In the genomic region with DNA sequence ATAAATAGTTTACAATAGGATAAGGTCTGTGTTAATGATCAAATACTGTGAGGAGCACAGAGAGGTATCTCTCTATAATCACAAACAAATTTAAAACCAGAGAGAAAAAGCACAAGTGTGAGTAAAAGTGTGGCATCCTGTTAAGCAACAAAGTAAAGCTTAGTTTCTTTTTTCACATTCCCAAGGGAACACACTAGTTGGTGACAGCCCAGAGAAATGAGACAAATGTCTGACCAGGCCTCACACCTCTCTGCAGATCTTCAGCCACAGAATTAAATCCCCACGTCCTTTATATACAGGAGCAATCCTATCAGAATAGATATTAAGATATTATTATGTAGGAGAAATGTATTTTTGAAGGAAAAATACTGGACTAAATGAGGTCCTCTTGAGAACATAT, we compare ENCODE assay signal across 15 cellular contexts. TPM values are rescaled to one million over a fixed set of nuclear protein-coding genes. Genes with fewer than 3 reads are reported as not detected.
A peak's percentile ranks its signal among the peaks of the same experiment; 100 is the strongest.
DNase-seq lines count a peak whose midpoint lies in the region; ATAC-seq and TF ChIP-seq lines count a peak whose summit lies in the region.
"Had no signal": no experiment of that assay in that cellular context is flagged by ENCODE, and none has a peak within 500 bp of the region (broad histone marks: within the 10 kb centered on the region; RNA-seq: fewer than 3 reads in every experiment).

No MANE protein-coding gene starts in this region.

- DNase-seq in left ventricle myocardium inferior (no peak), left cardiac atrium (no peak), esophagus muscularis mucosa (ENCODE audit: extremely low spot score) (no peak), osteocyte (ENCODE audit: extremely low spot score, unreplicated experiment) (no peak), vagina (ENCODE audit: extremely low spot score in 2 of 2) (no peak), 8988T (no peak)
- DNase-seq: ACHN; Kasumi-1; NCI-H2171 treated with DMSO at 0.1 percent for 48 hours; stimulated activated CD4-positive, alpha-beta T cell treated with anti-CD3 and anti-CD28 coated beads, Interleukin-2, amount 100 ng/mL, for 48 hours; T1000 had no signal

- H3K27me3 ChIP-seq in left ventricle myocardium inferior (ENCODE audit: low read depth) (peaks cover 29% of the 10 kb centered on the region), esophagus muscularis mucosa (no peaks in the 10 kb centered on the region), vagina (no peaks in the 10 kb centered on the region)

- H3K4me1 ChIP-seq in left ventricle myocardium inferior (peaks cover 66% of the 10 kb centered on the region), esophagus muscularis mucosa (peaks cover 3 to 66% (median 62%) of the 10 kb centered on the region in 4 donors), vagina (peaks cover 27% of the 10 kb centered on the region)

- ATAC-seq in left cardiac atrium (no peak), HG03354 (IDR thresholded peaks at IDR 0.05; ENCODE audit: poor library complexity, severe bottlenecking, unreplicated experiment) (no peak), GM19324 (IDR thresholded peaks at IDR 0.05; ENCODE audit: low FRiP score, unreplicated experiment) (no peak)
- ATAC-seq: Panc1 had no signal

- intact Hi-C loops in left ventricle myocardium inferior (cut with micrococcal nuclease) (loop anchor here (10.0 kb wide), 1 partner anchor 108 kb away; no protein-coding TSS in a partner anchor), left cardiac atrium (cut with DNase I) (loop anchor here (5.0 to 10.0 kb wide), 4 partner anchors 152 to 285 kb away; no protein-coding TSS in a partner anchor), esophagus muscularis mucosa (cut with DNase I) (loop anchor here (5.0 to 10.0 kb wide), 4 partner anchors 115 to 288 kb away; no protein-coding TSS in a partner anchor), vagina (cut with DNase I) (loop anchor here (10.0 kb wide), 1 partner anchor 98 kb away; no protein-coding TSS in a partner anchor)

- H3K9me3 ChIP-seq in left ventricle myocardium inferior (replicated peaks), result no peaks in the 10 kb centered on the region
- H3K9me3 ChIP-seq in esophagus muscularis mucosa, result no peaks in the 10 kb centered on the region
- H3K9me3 ChIP-seq in vagina, result no peaks in the 10 kb centered on the region

- TF ChIP-seq CTCF in left ventricle myocardium inferior (IDR thresholded peaks at IDR 0.05; ENCODE audit: borderline replicate concordance) (no peak), esophagus muscularis mucosa (IDR thresholded peaks at IDR 0.05) (no peak), osteocyte (IDR thresholded peaks at IDR 0.05) (no peak), vagina (IDR thresholded peaks at IDR 0.05) (no peak)

- H3K27ac Mint-ChIP-seq in osteocyte (ENCODE audit: unreplicated experiment), result peak overlapping the region; percentile 89
- H3K27ac Mint-ChIP-seq: stimulated activated naive CD8-positive, alpha-beta T cell treated with anti-CD3 and anti-CD28 coated beads, Interleukin-15, Interleukin-2, amounts not matched to agents 100 ng/mL and 50 ng/mL, for 24 hours had no signal

- H3K4me3 ChIP-seq in left ventricle myocardium inferior (peak overlapping the region; percentile 97), esophagus muscularis mucosa (peak overlapping the region; percentile 90 to 93 (median 92)), vagina (peak overlapping the region; percentile 61 to 84)

- H3K27ac ChIP-seq in left ventricle myocardium inferior (replicated peaks), result peak overlapping the region; percentile 92
- H3K27ac ChIP-seq in esophagus muscularis mucosa (replicated peaks in 1 of 4), result peak overlapping the region; percentile 92 to 96 (median 95)
- peak overlapping the region; percentile 93 for H3K27ac ChIP-seq in vagina

- H3K4me3 Mint-ChIP-seq in osteocyte (ENCODE audit: unreplicated experiment), result peak overlapping the region; percentile 88
- H3K4me3 Mint-ChIP-seq: stimulated activated naive CD8-positive, alpha-beta T cell treated with anti-CD3 and anti-CD28 coated beads, Interleukin-15, Interleukin-2, amounts not matched to agents 100 ng/mL and 50 ng/mL, for 24 hours had no signal

- TF ChIP-seq POLR2A in esophagus muscularis mucosa (IDR thresholded peaks at IDR 0.05; ENCODE audit: low read depth) (no peak), vagina (IDR thresholded peaks at IDR 0.05) (no peak)

- peaks cover 44% of the 10 kb centered on the region for H3K36me3 Mint-ChIP-seq in osteocyte (ENCODE audit: unreplicated experiment)

- no peaks in the 10 kb centered on the region for H3K36me3 ChIP-seq in left ventricle myocardium inferior
- H3K36me3 ChIP-seq in esophagus muscularis mucosa, result no peaks in the 10 kb centered on the region
- H3K36me3 ChIP-seq in vagina, result no peaks in the 10 kb centered on the region

- H3K27me3 Mint-ChIP-seq in osteocyte (ENCODE audit: unreplicated experiment), result no peaks in the 10 kb centered on the region

- WGBS in esophagus muscularis mucosa, result 17% methylated on average over 1 of the region's 1 CpG

- no peaks in the 10 kb centered on the region for H3K9me3 Mint-ChIP-seq in osteocyte (ENCODE audit: unreplicated experiment)
- H3K9me3 Mint-ChIP-seq: stimulated activated naive CD8-positive, alpha-beta T cell treated with anti-CD3 and anti-CD28 coated beads, Interleukin-15, Interleukin-2, amounts not matched to agents 100 ng/mL and 50 ng/mL, for 24 hours had no signal

- TF ChIP-seq EP300 in esophagus muscularis mucosa (IDR thresholded peaks at IDR 0.05), result no peak

- H3K4me1 Mint-ChIP-seq in osteocyte (ENCODE audit: unreplicated experiment), result peaks cover 61% of the 10 kb centered on the region

RNA-seq across cellular contexts. Expression of a gene that starts 2.7 kb away (rescaled TPM):
- 45.5 TPM for total RNA-seq in left ventricle myocardium inferior
- 100 to 1,000 TPM; 105 to 110 TPM for total RNA-seq in left cardiac atrium
- 100 to 1,000 TPM; 159 to 253 (median 226) TPM for total RNA-seq in esophagus muscularis mucosa
- 1,012 and 1,104 TPM in 2 replicates for total RNA-seq in osteocyte
- total RNA-seq in vagina, result 102 TPM
